ENCODE assay signal across 8 cellular contexts in the genomic region with DNA sequence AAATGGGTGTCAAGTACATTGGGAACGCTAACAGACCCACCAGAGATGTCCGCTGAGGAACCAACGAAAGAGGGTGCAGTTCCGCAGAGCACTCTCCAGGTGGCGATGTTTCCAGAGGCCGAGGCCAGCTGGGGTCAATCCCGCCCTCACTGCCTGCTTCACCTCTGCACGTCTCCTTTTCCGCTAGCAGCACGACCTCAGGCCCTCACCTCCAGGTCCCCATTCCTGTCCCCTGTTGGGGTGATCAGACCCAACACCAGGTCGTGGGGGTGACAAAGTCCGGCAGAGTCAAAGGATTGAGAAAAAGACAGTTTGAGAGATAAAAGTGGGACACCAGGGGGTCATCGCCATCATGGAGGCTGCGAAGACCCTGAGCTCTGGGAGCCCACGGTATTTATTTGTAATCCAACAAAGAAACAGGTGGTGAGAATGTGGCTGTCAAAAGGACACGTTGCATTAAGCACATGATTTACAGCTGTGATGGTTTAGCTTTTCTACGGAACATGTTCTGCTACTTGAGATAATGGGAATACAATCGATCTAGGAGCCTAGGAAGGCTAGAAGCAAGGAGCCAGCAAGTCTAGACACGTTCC. TPM values are rescaled to one million over a fixed set of nuclear protein-coding genes. Genes with fewer than 3 reads are reported as not detected.
A peak's percentile ranks its signal among the peaks of the same experiment; 100 is the strongest.
DNase-seq lines count a peak whose midpoint lies in the region; ATAC-seq and TF ChIP-seq lines count a peak whose summit lies in the region.

No MANE protein-coding gene starts in this region.

- TF ChIP-seq CTCF in CD8-positive, alpha-beta T cell (IDR thresholded peaks at IDR 0.05): peak; percentile 61
- peak; percentile 86 for TF ChIP-seq CTCF in fibroblast of villous mesenchyme (IDR thresholded peaks at IDR 0.05; ENCODE audit: insufficient read depth, low read depth, low read length)

- H3K36me3 ChIP-seq in CD8-positive, alpha-beta T cell (ENCODE audit: insufficient read depth, low read length): peaks cover 26% of the 10 kb centered on the region

- no peak overlapping the region for H3K4me3 ChIP-seq in CD8-positive, alpha-beta T cell (ENCODE audit: low read depth, low read length)
- no peak overlapping the region for H3K4me3 ChIP-seq in fibroblast of villous mesenchyme (ENCODE audit: low read depth, low read length)

- peaks cover 59% of the 10 kb centered on the region for H3K4me1 Mint-ChIP-seq in CD8-positive, alpha-beta T cell (ENCODE audit: low read depth)

- no peaks in the 10 kb centered on the region for H3K9me3 ChIP-seq in CD8-positive, alpha-beta T cell (ENCODE audit: low read length)

- intact Hi-C loops in CD8-positive, alpha-beta T cell (cut with DNase I, micrococcal nuclease): no loop called here

- peaks cover 62% of the 10 kb centered on the region for H3K36me3 Mint-ChIP-seq in CD8-positive, alpha-beta T cell

- H3K27me3 Mint-ChIP-seq in CD8-positive, alpha-beta T cell (ENCODE audit: low read depth): no peaks in the 10 kb centered on the region

- H3K9me3 Mint-ChIP-seq in CD8-positive, alpha-beta T cell: no peaks in the 10 kb centered on the region

- no peaks in the 10 kb centered on the region for H3K27me3 ChIP-seq in CD8-positive, alpha-beta T cell (ENCODE audit: insufficient read depth, low read length)

- DNase-seq in CD8-positive, alpha-beta T cell: peak in 2 of 7 experiments; percentile 37 to 44
- DNase-seq in HCEC 1CT (peak; percentile 22), NCI-H524 (lab: John Stamatoyannopoulos, UW) (peak; percentile 53 to 75), fibroblast of villous mesenchyme (ENCODE audit: low read depth) (peak; percentile 29), pons (ENCODE audit: low spot score) (peak; percentile 7)
- DNase-seq in activated CD8-positive, alpha-beta memory T cell treated with anti-CD3 and anti-CD28 coated beads, Interleukin-2, amount 50 U/mL, for 48 hours: peak; percentile 82

- peaks cover 36% of the 10 kb centered on the region for H3K4me1 ChIP-seq in CD8-positive, alpha-beta T cell (ENCODE audit: insufficient read depth, low read length)

- POLR2A ChIA-PET in CD8-positive, alpha-beta T cell (lab: Charles Lee): interaction anchor here (0.8 to 2.7 kb wide), 7 partner anchors 11 to 31 kb away, joined by 3 to 8 read pairs (median 8); partner anchors contain the start of gene ZAP70

- peak overlapping the region; percentile 77 for H3K27ac Mint-ChIP-seq in CD8-positive, alpha-beta T cell

- CTCF ChIA-PET in CD8-positive, alpha-beta T cell (lab: Charles Lee): interaction anchor here (0.6 to 10.0 kb wide), 18 partner anchors 8 to 150 kb away, joined by 3 to 181 read pairs (median 5); partner anchors contain the start of gene ZAP70

- ATAC-seq in CD8-positive, alpha-beta T cell: peak; percentile 55
- ATAC-seq in GM19023 (IDR thresholded peaks at IDR 0.05; ENCODE audit: unreplicated experiment) (no peak), GM21529 (IDR thresholded peaks at IDR 0.05; ENCODE audit: unreplicated experiment) (no peak)

- H3K27ac ChIP-seq in CD8-positive, alpha-beta T cell (ENCODE audit: low read depth, low read length): no peak overlapping the region

- H3K4me3 Mint-ChIP-seq in CD8-positive, alpha-beta T cell: no peak overlapping the region

RNA-seq across cellular contexts. Expression of gene ZAP70, which starts 27.3 kb away (rescaled TPM):
- 100 to 1,000 TPM; 487 to 512 TPM for total RNA-seq in CD8-positive, alpha-beta T cell
- total RNA-seq in fibroblast of villous mesenchyme: not detected in 2 replicates

Comparison
In these comparisons a context has a peak if more than half of its experiments do, and no peak if none do; other contexts are left out.
1. RNA of gene ZAP70, which starts 27.3 kb away (total RNA-seq): 487 to 512 TPM in CD8-positive, alpha-beta T cell; not detected in fibroblast of villous mesenchyme; every median in the first group is over 100 times any median in the second.